Comparison of ENCODE assay signal across 8 cellular contexts in genomic region chr6:99348823-99349619, GRCh38.
A peak's percentile ranks its signal among the peaks of the same experiment; 100 is the strongest.
DNase-seq lines count a peak whose midpoint lies in the region; ATAC-seq and TF ChIP-seq lines count a peak whose summit lies in the region.

No MANE protein-coding gene starts in this region.

- no peak for TF ChIP-seq CTCF in C4-2B (conservative IDR thresholded peaks at IDR 0.05)
- TF ChIP-seq CTCF in nephron progenitor cell (IDR thresholded peaks at IDR 0.05): no peak
- TF ChIP-seq CTCF in GM10248 (IDR thresholded peaks at IDR 0.05; ENCODE audit: control extremely low read depth, extremely low read depth, low read depth, missing control alignments): no peak

- POLR2A ChIA-PET in GM10248 (lab: Yijun Ruan, JAX): no interaction called here

- peaks cover 26% of the 10 kb centered on the region for H3K27me3 Mint-ChIP-seq in nephron progenitor cell (ENCODE audit: low read depth, poor library complexity)

- H3K4me1 Mint-ChIP-seq in nephron progenitor cell: peaks cover 18% of the 10 kb centered on the region

- H3K4me1 ChIP-seq in endocrine pancreas (ENCODE audit: control insufficient read depth, insufficient read depth, low read length): no peaks in the 10 kb centered on the region

- peak overlapping the region; percentile 79 for H3K27ac ChIP-seq in C4-2B

- H3K27ac Mint-ChIP-seq in nephron progenitor cell: no peak overlapping the region

- DNase-seq in NCI-H748 (lab: John Stamatoyannopoulos, UW; ENCODE audit: unreplicated experiment) (peak; percentile 70), nephron progenitor cell (peak; percentile 67), GM10248 (ENCODE audit: extremely low spot score) (no peak)
- DNase-seq in activated effector memory CD4-positive, alpha-beta T cell treated with anti-CD3 and anti-CD28 coated beads, Interleukin-2, amount 50 U/mL, for 16 hours: no peak
- no peak for DNase-seq in stimulated activated naive CD4-positive, alpha-beta T cell (lab: John Stamatoyannopoulos, UW)

- H3K4me3 ChIP-seq in endocrine pancreas (ENCODE audit: control insufficient read depth, insufficient read depth, low read length): peak overlapping the region; percentile 51

- H3K9me3 Mint-ChIP-seq in nephron progenitor cell: no peaks in the 10 kb centered on the region

- peak overlapping the region; percentile 90 for H3K4me3 Mint-ChIP-seq in nephron progenitor cell

- H3K9me3 ChIP-seq in endocrine pancreas (ENCODE audit: control insufficient read depth, low read length): no peaks in the 10 kb centered on the region

- CTCF ChIA-PET in GM10248 (lab: Yijun Ruan, JAX): interaction anchor here (1.1 to 8.9 kb wide), 3 partner anchors 10 to 18 kb away, joined by 3 to 65 read pairs (median 5); no protein-coding TSS in a partner anchor

- ATAC-seq in GM21515 (IDR thresholded peaks at IDR 0.05; ENCODE audit: unreplicated experiment): peak; percentile 32

- no peaks in the 10 kb centered on the region for H3K36me3 Mint-ChIP-seq in nephron progenitor cell (ENCODE audit: low read depth)

- H3K36me3 ChIP-seq in endocrine pancreas (ENCODE audit: control insufficient read depth, insufficient read depth, low read length): no peaks in the 10 kb centered on the region

- no peaks in the 10 kb centered on the region for H3K27me3 ChIP-seq in endocrine pancreas (ENCODE audit: control insufficient read depth, insufficient read depth, low read length)

- H3K9ac ChIP-seq in endocrine pancreas (ENCODE audit: control insufficient read depth, insufficient read depth, low read length): peak overlapping the region; percentile 82

Comparison
In these comparisons a context has a peak if more than half of its experiments do, and no peak if none do; other contexts are left out.
1. DNase-seq: peak in NCI-H748 (single experiment) and nephron progenitor cell (single experiment); none in activated effector memory CD4-positive, alpha-beta T cell treated with anti-CD3 and anti-CD28 coated beads, Interleukin-2, amount 50 U/mL, for 16 hours (single experiment), GM10248 (single experiment) and stimulated activated naive CD4-positive, alpha-beta T cell (0 of 6).